13 cellular contexts compared by ENCODE assay signal in genomic region chr1:243487649-243488227, GRCh38.
DNase-seq lines count a peak whose midpoint lies in the region; ATAC-seq and TF ChIP-seq lines count a peak whose summit lies in the region.
"Had no signal": no experiment of that assay in that cellular context is flagged by ENCODE, and none has a peak within 500 bp of the region (broad histone marks: within the 10 kb centered on the region; RNA-seq: fewer than 3 reads in every experiment).

No MANE protein-coding gene starts in this region.

- H3K27ac Mint-ChIP-seq in WTC11, result peak overlapping the region; percentile 99

- H3K4me1 Mint-ChIP-seq in WTC11, result peaks cover 70% of the 10 kb centered on the region

- intact Hi-C loops in right cardiac atrium (cut with DNase I) (no loop called here), cardiac septum (cut with DNase I) (loop anchor here (10.0 kb wide), 1 partner anchor 267 kb away; no protein-coding TSS in a partner anchor), lower lobe of right lung (cut with DNase I) (no loop called here), breast epithelium (cut with DNase I; ENCODE audit: low total_unique reads) (no loop called here)

- 90% methylated on average over 40 of the region's 40 CpGs for WGBS in right cardiac atrium

- DNase-seq in right cardiac atrium (no peak), cardiac septum (ENCODE audit: low spot score) (no peak), WTC11 (ENCODE audit: low spot score) (peak; percentile 80), lower lobe of right lung (no peak), anterior cingulate cortex (lab: John Stamatoyannopoulos, UW) (no peak), NCI-H2171 (lab: John Stamatoyannopoulos, UW) (no peak), breast epithelium (ENCODE audit: low spot score in 2 of 2) (no peak)
- DNase-seq: activated naive CD4-positive, alpha-beta T cell; HCEC 1CT; NCI-H1694 treated with DMSO at 0.1 percent for 48 hours; OCI-M1; uterus had no signal

- no peaks in the 10 kb centered on the region for H3K9me3 ChIP-seq in right cardiac atrium (ENCODE audit: control insufficient read depth, low read length)
- no peaks in the 10 kb centered on the region for H3K9me3 ChIP-seq in lower lobe of right lung
- no peaks in the 10 kb centered on the region for H3K9me3 ChIP-seq in breast epithelium
- H3K9me3 ChIP-seq: uterus had no signal

- CTCF ChIA-PET in WTC11 (lab: Charles Lee), result interaction anchor here (1.5 kb wide), 1 partner anchor 12 kb away, joined by 7 read pairs; no protein-coding TSS in a partner anchor

- TF ChIP-seq POLR2A in breast epithelium (IDR thresholded peaks at IDR 0.05), result no peak

- H3K4me3 Mint-ChIP-seq in WTC11, result peak overlapping the region; percentile 34; the same call in 1 of the 2 replicates

- H3K27ac ChIP-seq in right cardiac atrium (ENCODE audit: low read length), result no peak overlapping the region
- H3K27ac ChIP-seq in lower lobe of right lung, result no peak overlapping the region
- no peak overlapping the region for H3K27ac ChIP-seq in breast epithelium
- H3K27ac ChIP-seq: uterus had no signal

- H3K36me3 Mint-ChIP-seq in WTC11, result no peaks in the 10 kb centered on the region

- POLR2A ChIA-PET in WTC11 (lab: Charles Lee), result no interaction called here

- no peaks in the 10 kb centered on the region for H3K9me3 Mint-ChIP-seq in WTC11

- H3K27me3 ChIP-seq in right cardiac atrium (ENCODE audit: control insufficient read depth, insufficient read depth) (no peaks in the 10 kb centered on the region), lower lobe of right lung (ENCODE audit: low read depth) (no peaks in the 10 kb centered on the region), breast epithelium (no peaks in the 10 kb centered on the region)
- H3K27me3 ChIP-seq: uterus had no signal

- TF ChIP-seq CTCF in WTC11 (IDR thresholded peaks at IDR 0.05), result no peak
- no peak for TF ChIP-seq CTCF in lower lobe of right lung (IDR thresholded peaks at IDR 0.05)
- TF ChIP-seq CTCF in breast epithelium (IDR thresholded peaks at IDR 0.05), result no peak

- H3K4me1 ChIP-seq in right cardiac atrium (ENCODE audit: control insufficient read depth, insufficient read depth, low read length), result no peaks in the 10 kb centered on the region
- H3K4me1 ChIP-seq in lower lobe of right lung, result peaks cover 12% of the 10 kb centered on the region
- H3K4me1 ChIP-seq in breast epithelium, result no peaks in the 10 kb centered on the region
- H3K4me1 ChIP-seq: uterus had no signal

- ATAC-seq in right cardiac atrium (peak; percentile 13 to 16), WTC11 (peak; percentile 49), lower lobe of right lung (peak; percentile 28 to 54), HG02623 (IDR thresholded peaks at IDR 0.05; ENCODE audit: unreplicated experiment) (no peak)

- H3K27me3 Mint-ChIP-seq in WTC11 (ENCODE audit: low read depth), result no peaks in the 10 kb centered on the region

- H3K36me3 ChIP-seq in lower lobe of right lung (peaks cover 23% of the 10 kb centered on the region), breast epithelium (no peaks in the 10 kb centered on the region)
- H3K36me3 ChIP-seq: uterus had no signal

- H3K4me3 ChIP-seq in right cardiac atrium (ENCODE audit: low read length) (no peak overlapping the region), lower lobe of right lung (no peak overlapping the region), breast epithelium (no peak overlapping the region)
- H3K4me3 ChIP-seq: uterus had no signal

TF ChIP-seq in WTC11, 78 proteins besides CTCF, POLR2A, EP300 and RAD21:
- TF ChIP-seq NR3C1 (CRISPR knock-in tag; conservative IDR thresholded peaks at IDR 0.05; ENCODE audit: low read depth) (no peak), ZBTB21 (CRISPR knock-in tag; IDR thresholded peaks at IDR 0.05; ENCODE audit: borderline replicate concordance) (peak; percentile 41; the same call in 1 of the 2 replicates), E2F5 (CRISPR knock-in tag; IDR thresholded peaks at IDR 0.05) (0 out of 2 replicates have a peak, but pooled peaks have one; percentile 15)
TF ChIP-seq in WTC11: peak in this region for 2.
